Comparison of ENCODE assay signal across 11 cellular contexts in the genomic region with DNA sequence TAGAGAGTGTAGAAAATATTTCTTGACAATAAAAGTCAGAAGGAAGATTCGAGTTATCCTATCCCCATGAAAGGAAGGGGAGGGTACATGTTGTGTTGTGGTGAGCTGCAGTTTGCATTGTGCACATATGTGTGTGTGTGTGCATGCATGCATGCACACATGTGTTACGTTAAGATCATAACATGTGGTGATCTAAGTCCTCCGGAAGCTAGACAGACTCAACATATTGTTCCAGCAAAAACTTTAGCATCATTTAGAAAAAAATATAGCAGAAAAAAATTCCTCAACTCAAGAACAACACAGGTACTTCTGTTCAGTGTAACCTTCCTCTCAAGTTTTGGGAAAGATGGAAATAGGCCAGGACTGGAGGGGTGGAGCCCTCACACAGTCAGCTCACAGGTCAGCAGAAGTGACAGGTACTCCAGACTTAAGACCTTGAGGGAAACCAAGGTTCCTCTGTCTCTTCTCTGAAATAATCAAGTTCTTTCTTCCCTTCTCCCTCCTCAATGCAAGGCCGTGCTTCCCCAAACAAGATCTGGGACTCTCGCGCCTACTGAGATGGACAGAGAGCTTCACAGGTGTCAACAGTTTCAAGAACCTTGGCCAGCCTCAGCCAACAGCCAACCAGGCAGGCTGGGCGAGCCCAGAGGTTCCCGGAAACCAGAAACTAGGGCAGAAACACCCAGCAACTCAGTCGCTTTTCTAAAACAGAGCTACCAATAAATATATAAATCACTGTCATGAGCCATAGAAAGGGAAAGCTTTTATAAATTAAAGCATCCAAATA.
DNase-seq lines count a peak whose midpoint lies in the region; ATAC-seq, FAIRE-seq and TF ChIP-seq lines count a peak whose summit lies in the region.
"Had no signal": no experiment of that assay in that cellular context is flagged by ENCODE, and none has a peak within 500 bp of the region (broad histone marks: within the 10 kb centered on the region; RNA-seq: fewer than 3 reads in every experiment).

No MANE protein-coding gene starts in this region.

- no peaks in the 10 kb centered on the region for H3K9me3 ChIP-seq in keratinocyte (ENCODE audit: control insufficient read depth, low read depth, low read length)

- H3K27ac Mint-ChIP-seq in IgD-negative memory B cell (peak overlapping the region; percentile 87 to 93 (median 91)), nephron progenitor cell (no peak overlapping the region)
- H3K27ac Mint-ChIP-seq in activated T-helper 1 cell treated with anti-CD3 and anti-CD28 coated beads, Interleukin-12 subunit alpha, Interleukin-12 subunit beta, Interleukin-2, Interleukin-4 antibody, amounts not matched to agents 30 ng/mL and 10 ng/mL and 1 ng/mL, durations not matched to agents 14 hours and 24 hours and 36 hours, result peak overlapping the region; percentile 97

- H4K20me1 ChIP-seq in keratinocyte (ENCODE audit: control insufficient read depth, extremely low read depth, insufficient read depth, low read length), result peaks cover 2% of the 10 kb centered on the region

- peaks cover 17% of the 10 kb centered on the region for H3K79me2 ChIP-seq in keratinocyte (ENCODE audit: control insufficient read depth, insufficient read depth, low read length)

- peaks cover 51 to 67% (median 62%) of the 10 kb centered on the region in 3 donors for H3K4me1 Mint-ChIP-seq in IgD-negative memory B cell
- H3K4me1 Mint-ChIP-seq in activated T-helper 1 cell treated with anti-CD3 and anti-CD28 coated beads, Interleukin-12 subunit alpha, Interleukin-12 subunit beta, Interleukin-2, Interleukin-4 antibody, amounts not matched to agents 30 ng/mL and 10 ng/mL and 1 ng/mL, durations not matched to agents 14 hours and 24 hours and 36 hours (ENCODE audit: low read depth), result peaks cover 96% of the 10 kb centered on the region
- peaks cover 19% of the 10 kb centered on the region for H3K4me1 Mint-ChIP-seq in nephron progenitor cell

- intact Hi-C loops in activated T-helper 1 cell treated with anti-CD3 and anti-CD28 coated beads, Interleukin-12 subunit alpha, Interleukin-12 subunit beta, Interleukin-2, Interleukin-4 antibody, amounts not matched to agents 30 ng/mL and 10 ng/mL and 1 ng/mL, durations not matched to agents 14 hours and 24 hours and 36 hours (cut with micrococcal nuclease), result no loop called here
- intact Hi-C loops in cardiac septum (cut with DNase I), result no loop called here

- ATAC-seq in GM19351 (IDR thresholded peaks at IDR 0.05; ENCODE audit: unreplicated experiment), result no peak
- ATAC-seq: sciatic nerve had no signal

- peak overlapping the region; percentile 42 for H3K4me2 ChIP-seq in keratinocyte (ENCODE audit: control insufficient read depth, extremely low read depth, insufficient read depth, low read depth, low read length)

- no peak overlapping the region for H2AFZ ChIP-seq in keratinocyte (ENCODE audit: control insufficient read depth, low read length)

- H3K4me3 Mint-ChIP-seq in IgD-negative memory B cell, result peak overlapping the region in 3 of 4 donors; percentile 16 to 91 (median 54)
- peak overlapping the region; percentile 82 for H3K4me3 Mint-ChIP-seq in activated T-helper 1 cell treated with anti-CD3 and anti-CD28 coated beads, Interleukin-12 subunit alpha, Interleukin-12 subunit beta, Interleukin-2, Interleukin-4 antibody, amounts not matched to agents 30 ng/mL and 10 ng/mL and 1 ng/mL, durations not matched to agents 14 hours and 24 hours and 36 hours
- H3K4me3 Mint-ChIP-seq in nephron progenitor cell, result no peak overlapping the region

- H3K9ac ChIP-seq in keratinocyte (ENCODE audit: control insufficient read depth, extremely low read depth, insufficient read depth, low read length), result no peak overlapping the region

- H3K9me3 Mint-ChIP-seq in IgD-negative memory B cell (peaks cover 0 to 5% (median 0%) of the 10 kb centered on the region in 3 donors), nephron progenitor cell (peaks cover 19% of the 10 kb centered on the region)
- H3K9me3 Mint-ChIP-seq in activated T-helper 1 cell treated with anti-CD3 and anti-CD28 coated beads, Interleukin-12 subunit alpha, Interleukin-12 subunit beta, Interleukin-2, Interleukin-4 antibody, amounts not matched to agents 30 ng/mL and 10 ng/mL and 1 ng/mL, durations not matched to agents 14 hours and 24 hours and 36 hours, result peaks cover 12% of the 10 kb centered on the region

- H3K27me3 ChIP-seq in keratinocyte (ENCODE audit: control insufficient read depth, extremely low read depth, insufficient read depth, low read length), result no peaks in the 10 kb centered on the region

- no peak overlapping the region for H3K4me3 ChIP-seq in keratinocyte (ENCODE audit: control insufficient read depth in 2 of 3, extremely low read depth in 1 of 3, insufficient read depth in 2 of 3, low read depth in 1 of 3, low read length in 3 of 3)

- no peak for FAIRE-seq in keratinocyte (lab: Jason Lieb, UNC)

- peaks cover 0 to 3% of the 10 kb centered on the region in 2 experiments for H3K36me3 ChIP-seq in keratinocyte (ENCODE audit: control insufficient read depth in 2 of 2, extremely low read depth in 1 of 2, insufficient read depth in 2 of 2, low read length in 2 of 2)

- no peak overlapping the region for H3K27ac ChIP-seq in keratinocyte (ENCODE audit: control insufficient read depth, insufficient read depth, low read length)
- H3K27ac ChIP-seq: RWPE1 had no signal

- H3K36me3 Mint-ChIP-seq in IgD-negative memory B cell, result peaks cover 15% of the 10 kb centered on the region
- peaks cover 43% of the 10 kb centered on the region for H3K36me3 Mint-ChIP-seq in activated T-helper 1 cell treated with anti-CD3 and anti-CD28 coated beads, Interleukin-12 subunit alpha, Interleukin-12 subunit beta, Interleukin-2, Interleukin-4 antibody, amounts not matched to agents 30 ng/mL and 10 ng/mL and 1 ng/mL, durations not matched to agents 14 hours and 24 hours and 36 hours (ENCODE audit: low read depth)
- peaks cover 56% of the 10 kb centered on the region for H3K36me3 Mint-ChIP-seq in nephron progenitor cell (ENCODE audit: low read depth)

- H3K27me3 Mint-ChIP-seq in IgD-negative memory B cell (no peaks in the 10 kb centered on the region), nephron progenitor cell (ENCODE audit: low read depth, poor library complexity) (no peaks in the 10 kb centered on the region)
- no peaks in the 10 kb centered on the region for H3K27me3 Mint-ChIP-seq in activated T-helper 1 cell treated with anti-CD3 and anti-CD28 coated beads, Interleukin-12 subunit alpha, Interleukin-12 subunit beta, Interleukin-2, Interleukin-4 antibody, amounts not matched to agents 30 ng/mL and 10 ng/mL and 1 ng/mL, durations not matched to agents 14 hours and 24 hours and 36 hours (ENCODE audit: insufficient read depth)

- H3K4me1 ChIP-seq in keratinocyte (ENCODE audit: control insufficient read depth, extremely low read depth, insufficient read depth, low read length), result peaks cover 25% of the 10 kb centered on the region

- TF ChIP-seq CTCF in keratinocyte (optimal IDR thresholded peaks at IDR 0.05 in 1 of 3, IDR thresholded peaks at IDR 0.05 in 1 of 3, conservative IDR thresholded peaks at IDR 0.05 in 1 of 3; ENCODE audit: extremely low read depth in 1 of 3, insufficient read depth in 2 of 3, low read length in 3 of 3) (no peak), nephron progenitor cell (IDR thresholded peaks at IDR 0.05) (no peak)

- dilution Hi-C loops in keratinocyte (cut with MboI; ENCODE audit: extremely low pct_ligation_motif_present, low sequenced_read_pairs), result no loop called here

- peaks cover 2% of the 10 kb centered on the region for H3K9me1 ChIP-seq in keratinocyte (ENCODE audit: control insufficient read depth, extremely low read depth, insufficient read depth, low read length)

- peak; percentile 44 for DNase-seq in activated T-helper 1 cell treated with anti-CD3 and anti-CD28 coated beads, Interleukin-12 subunit alpha, Interleukin-12 subunit beta, Interleukin-2, Interleukin-4 antibody, amounts not matched to agents 30 ng/mL and 10 ng/mL and 1 ng/mL, durations not matched to agents 14 hours and 24 hours and 36 hours (ENCODE audit: low spot score)
- DNase-seq in keratinocyte (ENCODE audit: low read depth, low spot score) (no peak), cardiac septum (ENCODE audit: low spot score) (no peak), nephron progenitor cell (no peak)
- peak in 4 of 6 experiments; percentile 16 to 66 (median 60) for DNase-seq in stimulated activated naive CD4-positive, alpha-beta T cell (lab: John Stamatoyannopoulos, UW)
- no peak for DNase-seq in effector CD8-positive, alpha-beta T cell (lab: John Stamatoyannopoulos, UW)
- DNase-seq: NCI-H2227 treated with DMSO at 0.1 percent for 48 hours had no signal

Comparison
In these comparisons a context has a peak if more than half of its experiments do, and no peak if none do; other contexts are left out.
1. DNase-seq: peak in activated T-helper 1 cell treated with anti-CD3 and anti-CD28 coated beads, Interleukin-12 subunit alpha, Interleukin-12 subunit beta, Interleukin-2, Interleukin-4 antibody, amounts not matched to agents 30 ng/mL and 10 ng/mL and 1 ng/mL, durations not matched to agents 14 hours and 24 hours and 36 hours (single experiment) and stimulated activated naive CD4-positive, alpha-beta T cell (4 of 6); none in keratinocyte (single experiment), cardiac septum (single experiment), effector CD8-positive, alpha-beta T cell (single experiment) and nephron progenitor cell (single experiment).